Comparison of ENCODE assay signal across 8 cellular contexts in the genomic region with DNA sequence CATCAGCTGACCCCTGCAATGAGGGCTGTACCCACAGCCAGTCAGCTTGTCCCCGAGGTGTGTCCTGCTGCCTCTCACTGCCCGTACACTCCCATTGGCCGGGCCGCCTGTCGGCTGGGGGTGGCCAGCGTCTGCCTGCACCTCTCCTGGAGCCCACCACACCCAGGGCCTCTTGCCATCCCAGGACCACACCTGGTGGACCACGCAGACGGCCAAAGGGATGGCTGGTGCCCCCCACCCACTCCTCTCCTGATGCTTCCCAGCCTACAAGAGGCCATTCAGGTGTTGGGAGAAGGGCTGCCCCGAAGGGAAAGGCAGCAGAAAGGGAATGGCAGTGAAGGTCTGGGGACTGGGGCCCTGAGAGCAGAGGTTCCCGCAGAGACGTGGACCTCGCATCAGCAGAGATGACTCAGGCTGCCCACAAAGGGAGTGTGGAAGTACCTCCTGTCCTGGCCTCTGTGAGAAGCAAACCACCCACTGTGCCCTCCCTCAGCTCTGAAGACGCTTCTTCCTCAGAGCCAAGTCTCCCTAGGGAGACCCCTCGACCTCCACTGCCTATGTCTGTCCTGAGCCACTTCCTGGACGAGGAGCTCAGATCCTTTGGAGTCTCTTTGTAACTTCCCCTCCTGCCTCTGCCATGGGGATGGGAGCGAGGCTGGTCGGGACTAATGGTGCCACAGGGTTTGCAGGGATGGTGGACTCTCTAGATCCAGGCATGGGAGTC.
DNase-seq lines count a peak whose midpoint lies in the region; ATAC-seq and TF ChIP-seq lines count a peak whose summit lies in the region.

No MANE protein-coding gene starts in this region.

- H3K27me3 Mint-ChIP-seq in endodermal cell (ENCODE audit: insufficient read depth), result no peaks in the 10 kb centered on the region

- H3K4me1 ChIP-seq in Panc1 (ENCODE audit: control insufficient read depth, insufficient read depth, low read length), result peaks cover 41% of the 10 kb centered on the region
- no peaks in the 10 kb centered on the region for H3K4me1 ChIP-seq in endodermal cell (ENCODE audit: control insufficient read depth, insufficient read depth, low read length)

- DNase-seq in GM04504 (ENCODE audit: low read depth), result peak; percentile 17
- no peak for DNase-seq in Panc1 (ENCODE audit: low read depth, low spot score)
- DNase-seq in endodermal cell, result no peak
- DNase-seq in skeletal muscle cell (ENCODE audit: low read depth), result peak; percentile 79
- no peak for DNase-seq in stimulated activated CD4-positive, alpha-beta T cell treated with anti-CD3 and anti-CD28 coated beads, Interleukin-2, amount 100 ng/mL, for 24 hours
- no peak for DNase-seq in SK-N-DZ (ENCODE audit: low spot score)
- no peak for DNase-seq in germinal center (ENCODE audit: low spot score)

- CTCF ChIA-PET in Panc1 (lab: Charles Lee), result no interaction called here

- H3K27ac ChIP-seq in Panc1 (ENCODE audit: low read length) (peak overlapping the region; percentile 96), endodermal cell (ENCODE audit: low read depth, low read length) (no peak overlapping the region)

- no peak overlapping the region for H3K9ac ChIP-seq in endodermal cell (ENCODE audit: extremely low read depth, low read length, poor library complexity, severe bottlenecking)

- TF ChIP-seq CTCF in Panc1 (IDR thresholded peaks at IDR 0.05) (no peak), endodermal cell (conservative IDR thresholded peaks at IDR 0.05) (no peak)

- BruUV-seq in Panc1 (replicated peaks; lab: Mats Ljungman, UMichigan), result no TSS peak

- POLR2A ChIA-PET in Panc1 (lab: Charles Lee), result no interaction called here

- intact Hi-C loops in Panc1 (cut with micrococcal nuclease; ENCODE audit: unreplicated experiment), result no loop called here

- in situ Hi-C loops in Panc1 (cut with HindIII; ENCODE audit: low pct_unique_long_range_greater_than_20kb, low sequenced_read_pairs), result no loop called here

- H3K4me3 ChIP-seq in Panc1 (ENCODE audit: low read depth in 2 of 2, low read length in 2 of 2), result no peak overlapping the region
- no peak overlapping the region for H3K4me3 ChIP-seq in endodermal cell (ENCODE audit: low read length)
- no peak overlapping the region for H3K4me3 ChIP-seq in skeletal muscle cell (ENCODE audit: low read depth, low read length)

- H3K9me3 ChIP-seq in Panc1 (ENCODE audit: control insufficient read depth, insufficient read depth, low read depth, low read length) (no peaks in the 10 kb centered on the region), endodermal cell (ENCODE audit: control insufficient read depth, low read length) (no peaks in the 10 kb centered on the region)

- ATAC-seq in Panc1 (peak; percentile 21), GM21367 (IDR thresholded peaks at IDR 0.05; ENCODE audit: unreplicated experiment) (no peak)

- 93 to 97% methylated on average over 10 to 17 of the region's 17 CpGs for WGBS in endodermal cell (ENCODE audit: insufficient coverage in 1 of 2, insufficient read length in 1 of 2), 2 experiments

- no peak overlapping the region for H3K4me3 Mint-ChIP-seq in endodermal cell

- peaks cover 39% of the 10 kb centered on the region for H3K36me3 Mint-ChIP-seq in endodermal cell (ENCODE audit: low read depth)

- H3K9me3 Mint-ChIP-seq in endodermal cell, result peaks cover 13% of the 10 kb centered on the region

- H3K27ac Mint-ChIP-seq in endodermal cell, result peak overlapping the region; percentile 39

- H3K36me3 ChIP-seq in Panc1 (ENCODE audit: control insufficient read depth, insufficient read depth, low read length) (no peaks in the 10 kb centered on the region), endodermal cell (ENCODE audit: control insufficient read depth, insufficient read depth, low read length) (peaks cover 4% of the 10 kb centered on the region)

- H3K27me3 ChIP-seq in Panc1 (ENCODE audit: control insufficient read depth, insufficient read depth, low read length), result no peaks in the 10 kb centered on the region
- no peaks in the 10 kb centered on the region for H3K27me3 ChIP-seq in endodermal cell (ENCODE audit: control insufficient read depth, insufficient read depth, low read length, poor library complexity, severe bottlenecking)

- peaks cover 6% of the 10 kb centered on the region for H3K4me1 Mint-ChIP-seq in endodermal cell

Comparison
In these comparisons a context has a peak if more than half of its experiments do, and no peak if none do; other contexts are left out.
1. DNase-seq: peak in GM04504 (single experiment) and skeletal muscle cell (single experiment); none in Panc1 (single experiment), endodermal cell (single experiment), stimulated activated CD4-positive, alpha-beta T cell treated with anti-CD3 and anti-CD28 coated beads, Interleukin-2, amount 100 ng/mL, for 24 hours (0 of 2), SK-N-DZ (single experiment) and germinal center (single experiment).